In genomic region chr2:237490009-237490804, GRCh38 we compare ENCODE assay signal across 14 cellular contexts. TPM values are rescaled to one million over a fixed set of nuclear protein-coding genes. Genes with fewer than 3 reads are reported as not detected.
A peak's percentile ranks its signal among the peaks of the same experiment; 100 is the strongest.
DNase-seq lines count a peak whose midpoint lies in the region; ATAC-seq and TF ChIP-seq lines count a peak whose summit lies in the region.
"Had no signal": no experiment of that assay in that cellular context is flagged by ENCODE, and none has a peak within 500 bp of the region (broad histone marks: within the 10 kb centered on the region; RNA-seq: fewer than 3 reads in every experiment).

No MANE protein-coding gene starts in this region.

- POLR2A ChIA-PET in GM10248 (lab: Yijun Ruan, JAX): no interaction called here

- H3K9ac ChIP-seq in mucosa of stomach (ENCODE audit: low read length): peak overlapping the region; percentile 98

- intact Hi-C loops in Calu3 (cut with micrococcal nuclease; ENCODE audit: unreplicated experiment): no loop called here

- peak; percentile 54 for DNase-seq in Calu3
- DNase-seq in NCI-H2196 treated with DMSO at 0.1 percent for 48 hours (lab: John Stamatoyannopoulos, UW; ENCODE audit: unreplicated experiment): peak; percentile 31
- peak; percentile 37 for DNase-seq in fibroblast of villous mesenchyme (ENCODE audit: low read depth)
- no peak for DNase-seq in GM10248 (ENCODE audit: extremely low spot score)
- no peak for DNase-seq in stimulated activated CD4-positive, alpha-beta T cell treated with anti-CD3 and anti-CD28 coated beads, Interleukin-1b, Interleukin-23, amount 100 ng/mL, for 48 hours
- DNase-seq: KBM-7, NCI-H2171, retina had no signal

- H3K36me3 ChIP-seq in mucosa of stomach (ENCODE audit: control insufficient read depth, insufficient read depth, low read length): peaks cover 45% of the 10 kb centered on the region
- H3K36me3 ChIP-seq: Peyer's patch had no signal

- H3K9me3 Mint-ChIP-seq in Calu3 (ENCODE audit: low read depth, unreplicated experiment): no peaks in the 10 kb centered on the region

- H3K36me3 Mint-ChIP-seq in Calu3 (ENCODE audit: insufficient read depth, unreplicated experiment): peaks cover 52% of the 10 kb centered on the region

- peaks cover 8% of the 10 kb centered on the region for H3K27me3 ChIP-seq in mucosa of stomach (ENCODE audit: control insufficient read depth, insufficient read depth, low read length)

- peaks cover 63% of the 10 kb centered on the region for H3K4me1 ChIP-seq in mucosa of stomach (ENCODE audit: control insufficient read depth, insufficient read depth, low read length)

- no TSS peak for BruUV-seq in Calu3 (replicated peaks; lab: Mats Ljungman, UMichigan)

- peaks cover 40% of the 10 kb centered on the region for H3K4me1 Mint-ChIP-seq in Calu3 (ENCODE audit: low read depth, unreplicated experiment)

- H3K4me3 Mint-ChIP-seq in Calu3 (ENCODE audit: low read depth, unreplicated experiment): peak overlapping the region; percentile 90
- H3K4me3 Mint-ChIP-seq: memory B cell had no signal

- no peaks in the 10 kb centered on the region for H3K9me3 ChIP-seq in mucosa of stomach (ENCODE audit: control insufficient read depth, low read length)

- no peaks in the 10 kb centered on the region for H3K27me3 Mint-ChIP-seq in Calu3 (ENCODE audit: unreplicated experiment)

- no peak for ATAC-seq in HG02610 (IDR thresholded peaks at IDR 0.05; ENCODE audit: unreplicated experiment)
- ATAC-seq in GM21360 (IDR thresholded peaks at IDR 0.05; ENCODE audit: unreplicated experiment): no peak

- CTCF ChIA-PET in Calu3 (lab: Charles Lee): interaction anchor here (0.6 to 1.4 kb wide), 7 partner anchors 9 to 22 kb away, joined by 3 to 10 read pairs (median 3); no protein-coding TSS in a partner anchor
- CTCF ChIA-PET in GM10248 (lab: Yijun Ruan, JAX): interaction anchor here (1.7 to 2.3 kb wide), 2 partner anchors 22 to 82 kb away, joined by 5 read pairs; no protein-coding TSS in a partner anchor

- H3K4me3 ChIP-seq in fibroblast of villous mesenchyme (ENCODE audit: low read depth, low read length): no peak overlapping the region
- no peak overlapping the region for H3K4me3 ChIP-seq in mucosa of stomach (ENCODE audit: low read length)
- H3K4me3 ChIP-seq: Peyer's patch, tibial nerve had no signal

- TF ChIP-seq CTCF in Calu3 (IDR thresholded peaks at IDR 0.05; ENCODE audit: unreplicated experiment) (no peak), fibroblast of villous mesenchyme (IDR thresholded peaks at IDR 0.05; ENCODE audit: insufficient read depth, low read depth, low read length) (no peak), GM10248 (IDR thresholded peaks at IDR 0.05; ENCODE audit: control extremely low read depth, extremely low read depth, low read depth, missing control alignments) (no peak)

- peak overlapping the region; percentile 99 for H3K27ac Mint-ChIP-seq in Calu3 (ENCODE audit: unreplicated experiment)
- H3K27ac Mint-ChIP-seq: memory B cell had no signal

RNA-seq across cellular contexts. Expression of gene MLPH, which starts 3.2 kb away (rescaled TPM):
- 39.8 and 47.2 TPM in 2 replicates for total RNA-seq in Calu3 (2022)
- total RNA-seq in fibroblast of villous mesenchyme: 29.3 and 40.6 TPM in 2 replicates

Comparison
In these comparisons a context has a peak if more than half of its experiments do, and no peak if none do; other contexts are left out.
1. DNase-seq: peak in Calu3 (single experiment), NCI-H2196 treated with DMSO at 0.1 percent for 48 hours (single experiment) and fibroblast of villous mesenchyme (single experiment); none in GM10248 (single experiment) and stimulated activated CD4-positive, alpha-beta T cell treated with anti-CD3 and anti-CD28 coated beads, Interleukin-1b, Interleukin-23, amount 100 ng/mL, for 48 hours (single experiment).